In genomic region chr15:81308260-81308659, GRCh38 we compare ENCODE assay signal across 24 cellular contexts. TPM values are rescaled to one million over a fixed set of nuclear protein-coding genes. Genes with fewer than 3 reads are reported as not detected.
DNase-seq lines count a peak whose midpoint lies in the region; ATAC-seq and TF ChIP-seq lines count a peak whose summit lies in the region.
"Had no signal": no experiment of that assay in that cellular context is flagged by ENCODE, and none has a peak within 500 bp of the region (broad histone marks: within the 10 kb centered on the region; RNA-seq: fewer than 3 reads in every experiment).

No MANE protein-coding gene starts in this region.

- POLR2A ChIA-PET in CD8-positive, alpha-beta T cell (lab: Charles Lee): interaction anchor here (1.2 to 14.0 kb wide), 7 partner anchors 11 to 33 kb away, joined by 5 to 330 read pairs (median 21); partner anchors contain the start of gene STARD5
- POLR2A ChIA-PET in activated B cell treated with CpG ODN at 0.5 μM for 24 hours (lab: Charles Lee): interaction anchor here (0.6 to 14.0 kb wide), 3 partner anchors 12 to 101 kb away, joined by 3 to 631 read pairs (median 9); no protein-coding TSS in a partner anchor

- peaks cover 72% of the 10 kb centered on the region for H3K4me1 ChIP-seq in CD8-positive, alpha-beta T cell (ENCODE audit: insufficient read depth, low read length)

- TF ChIP-seq CTCF in CD14-positive monocyte (IDR thresholded peaks at IDR 0.05): no peak
- TF ChIP-seq CTCF in CD8-positive, alpha-beta T cell (IDR thresholded peaks at IDR 0.05): no peak
- no peak for TF ChIP-seq CTCF in activated B cell treated with CpG ODN at 0.5 μM for 24 hours (IDR thresholded peaks at IDR 0.05)

- peaks cover 76% of the 10 kb centered on the region for H3K36me3 ChIP-seq in CD8-positive, alpha-beta T cell (ENCODE audit: insufficient read depth, low read length)
- H3K36me3 ChIP-seq: cardiac muscle cell, thoracic aorta had no signal

- ATAC-seq in CD8-positive, alpha-beta T cell: no peak
- no peak for ATAC-seq in activated B cell treated with CpG ODN at 0.5 μM for 24 hours (ENCODE audit: low read depth)
- ATAC-seq in HG03442 (IDR thresholded peaks at IDR 0.05; ENCODE audit: unreplicated experiment): no peak
- ATAC-seq: HCT116 had no signal

- H3K27ac ChIP-seq in CD8-positive, alpha-beta T cell (ENCODE audit: low read depth, low read length): no peak overlapping the region
- H3K27ac ChIP-seq: cardiac muscle cell, heart right ventricle, thoracic aorta had no signal

- intact Hi-C loops in CD14-positive monocyte (cut with micrococcal nuclease) (loop anchor here in 1 of 2 donors (10.0 kb wide), 1 partner anchor 1333 kb away; the partner anchor contains the start of gene BCL2A1), activated B cell treated with CpG ODN at 0.5 μM for 24 hours (cut with micrococcal nuclease) (no loop called here)
- intact Hi-C loops in CD8-positive, alpha-beta T cell (cut with DNase I, micrococcal nuclease): loop anchor here in 1 of 2 experiments (10.0 kb wide), 1 partner anchor 1227 kb away; no protein-coding TSS in a partner anchor

- no peak overlapping the region for H3K4me3 ChIP-seq in CD8-positive, alpha-beta T cell (ENCODE audit: low read depth, low read length)
- H3K4me3 ChIP-seq: cardiac muscle cell, heart right ventricle, thoracic aorta had no signal

- H3K27me3 Mint-ChIP-seq in CD14-positive monocyte (ENCODE audit: low read depth in 3 of 3) (peaks cover 0 to 2% (median 0%) of the 10 kb centered on the region in 3 donors), activated B cell treated with CpG ODN at 0.5 μM for 24 hours (no peaks in the 10 kb centered on the region)
- H3K27me3 Mint-ChIP-seq in CD8-positive, alpha-beta T cell (ENCODE audit: low read depth): no peaks in the 10 kb centered on the region
- H3K27me3 Mint-ChIP-seq: activated CD4-positive, alpha-beta T cell treated with anti-CD3 and anti-CD28 coated beads, Interleukin-2, amount 10 ng/mL, durations not matched to agents 24 days and 14 days; progenitor cell of endocrine pancreas had no signal

- peak overlapping the region in 5 of 7 donors; percentile 51 to 99 (median 94) for H3K27ac Mint-ChIP-seq in CD14-positive monocyte
- peak overlapping the region; percentile 52 for H3K27ac Mint-ChIP-seq in CD8-positive, alpha-beta T cell
- peak overlapping the region; percentile 82 for H3K27ac Mint-ChIP-seq in activated B cell treated with CpG ODN at 0.5 μM for 24 hours
- H3K27ac Mint-ChIP-seq: progenitor cell of endocrine pancreas had no signal

- peaks cover 0 to 3% (median 0%) of the 10 kb centered on the region in 7 donors for H3K9me3 Mint-ChIP-seq in CD14-positive monocyte
- no peaks in the 10 kb centered on the region for H3K9me3 Mint-ChIP-seq in CD8-positive, alpha-beta T cell
- H3K9me3 Mint-ChIP-seq in activated B cell treated with CpG ODN at 0.5 μM for 24 hours: no peaks in the 10 kb centered on the region
- H3K9me3 Mint-ChIP-seq: activated CD4-positive, alpha-beta T cell treated with anti-CD3 and anti-CD28 coated beads, Interleukin-2, amount 10 ng/mL, durations not matched to agents 24 days and 14 days had no signal

- CTCF ChIA-PET in CD8-positive, alpha-beta T cell (lab: Charles Lee): interaction anchor here (1.3 to 23.5 kb wide), 6 partner anchors 9 to 34 kb away, joined by 4 to 498 read pairs (median 8); partner anchors contain the start of gene STARD5
- CTCF ChIA-PET in activated B cell treated with CpG ODN at 0.5 μM for 24 hours (lab: Charles Lee): interaction anchor here (1.7 kb wide), 1 partner anchor 33 kb away, joined by 7 read pairs; no protein-coding TSS in a partner anchor

- H3K4me1 Mint-ChIP-seq in CD14-positive monocyte (peaks cover 67% of the 10 kb centered on the region), activated B cell treated with CpG ODN at 0.5 μM for 24 hours (peaks cover 85% of the 10 kb centered on the region)
- H3K4me1 Mint-ChIP-seq in CD8-positive, alpha-beta T cell (ENCODE audit: low read depth): peaks cover 91% of the 10 kb centered on the region

- no peak for DNase-seq in CD14-positive monocyte (ENCODE audit: low spot score)
- DNase-seq in CD8-positive, alpha-beta T cell: no peak
- no peak for DNase-seq in activated B cell treated with CpG ODN at 0.5 μM for 24 hours
- peak; percentile 37 for DNase-seq in mesenteric fat pad (ENCODE audit: low spot score)
- DNase-seq in KG1 (lab: John Stamatoyannopoulos, UW): no peak
- no peak for DNase-seq in CD1c-positive myeloid dendritic cell (ENCODE audit: extremely low spot score)
- DNase-seq: activated CD4-positive, alpha-beta T cell treated with anti-CD3 and anti-CD28 coated beads, Interleukin-2, amount 10 ng/mL, durations not matched to agents 24 days and 14 days; activated CD8-positive, alpha-beta memory T cell treated with anti-CD3 and anti-CD28 coated beads, Interleukin-2, amount 50 U/mL, for 4 hours; activated gamma-delta T cell; anterior cingulate cortex; COR-L47; dermis blood vessel endothelial cell; DND-41; heart right ventricle; NCI-H1048; NCI-H2029; NCI-H226; NCI-H82; SHP77 treated with DMSO at 0.1 percent for 48 hours had no signal

- H3K9me3 ChIP-seq in CD8-positive, alpha-beta T cell (ENCODE audit: low read length): no peaks in the 10 kb centered on the region
- H3K9me3 ChIP-seq: heart right ventricle, thoracic aorta had no signal

- H3K4me3 Mint-ChIP-seq in CD14-positive monocyte (no peak overlapping the region), activated B cell treated with CpG ODN at 0.5 μM for 24 hours (no peak overlapping the region)
- H3K4me3 Mint-ChIP-seq in CD8-positive, alpha-beta T cell: no peak overlapping the region
- H3K4me3 Mint-ChIP-seq: activated CD4-positive, alpha-beta T cell treated with anti-CD3 and anti-CD28 coated beads, Interleukin-2, amount 10 ng/mL, durations not matched to agents 24 days and 14 days had no signal

- peaks cover 86 to 92% of the 10 kb centered on the region in 2 donors for H3K36me3 Mint-ChIP-seq in CD14-positive monocyte
- peaks cover 100% of the 10 kb centered on the region for H3K36me3 Mint-ChIP-seq in CD8-positive, alpha-beta T cell
- H3K36me3 Mint-ChIP-seq in activated B cell treated with CpG ODN at 0.5 μM for 24 hours (ENCODE audit: low read depth): peaks cover 99% of the 10 kb centered on the region

- H3K27me3 ChIP-seq in CD8-positive, alpha-beta T cell (ENCODE audit: insufficient read depth, low read length): no peaks in the 10 kb centered on the region
- H3K27me3 ChIP-seq: cardiac muscle cell, heart right ventricle had no signal

RNA-seq across cellular contexts. Expression of gene STARD5, which starts 15.7 kb away (rescaled TPM):
- polyA plus RNA-seq in CD14-positive monocyte: 1 to 10 TPM; 1.5 to 2.5 TPM
- total RNA-seq in CD8-positive, alpha-beta T cell: 10 to 100 TPM; 13.6 to 14.3 TPM
- total RNA-seq in activated B cell treated with CpG ODN at 0.5 μM for 24 hours: 10.5 and 14.3 TPM in 2 replicates
- 3.3 TPM for total RNA-seq in mesenteric fat pad
